In genomic region chr11:120568572-120569307, GRCh38 we compare ENCODE assay signal across 24 cellular contexts. TPM values are rescaled to one million over a fixed set of nuclear protein-coding genes. Genes with fewer than 3 reads are reported as not detected.
"Had no signal": no experiment of that assay in that cellular context is flagged by ENCODE, and none has a peak within 500 bp of the region (broad histone marks: within the 10 kb centered on the region; RNA-seq: fewer than 3 reads in every experiment).

No MANE protein-coding gene starts in this region.

- H3K4me3 Mint-ChIP-seq: activated CD4-positive, alpha-beta memory T cell treated with anti-CD3 and anti-CD28 coated beads for 36 hours; activated naive CD4-positive, alpha-beta T cell treated with anti-CD3 and anti-CD28 coated beads, Interleukin-2, amount 50 U/mL, for 24 hours; activated naive CD8-positive, alpha-beta T cell treated with anti-CD3 and anti-CD28 coated beads, Interleukin-2, amount 50 U/mL, for 24 hours; activated T-cell treated with anti-CD3 and anti-CD28 coated beads, Interleukin-2, amount 50 U/mL, for 24 hours; effector memory CD8-positive, alpha-beta T cell; nephron; T-helper 1 cell treated with Interleukin-12 subunit alpha and Interleukin-12 subunit beta and Interleukin-4 antibody, amounts not matched to agents 30 μg/mL and 1 μg/mL, for 36 hours had no signal

- H3K4me3 ChIP-seq: coronary artery, dorsolateral prefrontal cortex, gastroesophageal sphincter, hepatocyte, tibial nerve had no signal

- H3K27ac Mint-ChIP-seq: activated CD4-positive, alpha-beta memory T cell treated with anti-CD3 and anti-CD28 coated beads for 36 hours; activated naive CD4-positive, alpha-beta T cell treated with anti-CD3 and anti-CD28 coated beads, Interleukin-2, amount 50 U/mL, for 24 hours; activated naive CD8-positive, alpha-beta T cell treated with anti-CD3 and anti-CD28 coated beads, Interleukin-2, amount 50 U/mL, for 24 hours; effector memory CD8-positive, alpha-beta T cell; nephron; progenitor cell of endocrine pancreas; T-helper 1 cell treated with Interleukin-12 subunit alpha and Interleukin-12 subunit beta and Interleukin-4 antibody, amounts not matched to agents 30 μg/mL and 1 μg/mL, for 36 hours had no signal

- H3K36me3 ChIP-seq: gastroesophageal sphincter, tibial nerve, WERI-Rb-1 had no signal

- H2AFZ ChIP-seq: hepatocyte had no signal

- H3K79me2 ChIP-seq: hepatocyte had no signal

- H3K4me2 ChIP-seq: hepatocyte had no signal

- FAIRE-seq: bronchial epithelial cell, keratinocyte had no signal

- H3K36me3 Mint-ChIP-seq: activated CD4-positive, alpha-beta memory T cell treated with anti-CD3 and anti-CD28 coated beads for 36 hours; activated naive CD4-positive, alpha-beta T cell treated with anti-CD3 and anti-CD28 coated beads, Interleukin-2, amount 50 U/mL, for 24 hours had no signal

- H3K9me3 ChIP-seq: gastroesophageal sphincter had no signal

- DNase-seq: activated CD4-positive, alpha-beta memory T cell treated with anti-CD3 and anti-CD28 coated beads for 36 hours; activated CD4-positive, alpha-beta T cell treated with anti-CD3 and anti-CD28 coated beads for 48 hours; activated CD8-positive, alpha-beta memory T cell treated with anti-CD3 and anti-CD28 coated beads, Interleukin-2, amount 50 U/mL, for 48 hours; activated naive CD8-positive, alpha-beta T cell treated with anti-CD3 and anti-CD28 coated beads, Interleukin-2, amount 50 U/mL, for 24 hours; activated T-cell treated with anti-CD3 and anti-CD28 coated beads, Interleukin-2, amount 50 U/mL, for 24 hours; amygdala; cerebellar nuclear complex; effector memory CD8-positive, alpha-beta T cell; left colon; mammary epithelial cell; stimulated activated naive CD4-positive, alpha-beta T cell treated with Interleukin-2 at 50 U/mL for 16 hours; T1000; WERI-Rb-1 had no signal

- H3K27ac ChIP-seq: coronary artery, gastroesophageal sphincter, hepatocyte, tibial nerve, WERI-Rb-1 had no signal

- H3K9me3 Mint-ChIP-seq: activated CD4-positive, alpha-beta memory T cell treated with anti-CD3 and anti-CD28 coated beads for 36 hours; activated naive CD4-positive, alpha-beta T cell treated with anti-CD3 and anti-CD28 coated beads, Interleukin-2, amount 50 U/mL, for 24 hours; activated naive CD8-positive, alpha-beta T cell treated with anti-CD3 and anti-CD28 coated beads, Interleukin-2, amount 50 U/mL, for 24 hours; activated T-cell treated with anti-CD3 and anti-CD28 coated beads, Interleukin-2, amount 50 U/mL, for 24 hours; effector memory CD8-positive, alpha-beta T cell; T-helper 1 cell treated with Interleukin-12 subunit alpha and Interleukin-12 subunit beta and Interleukin-4 antibody, amounts not matched to agents 30 μg/mL and 1 μg/mL, for 36 hours had no signal

RNA-seq across cellular contexts. Expression of gene GRIK4, which starts 57.2 kb away (rescaled TPM):
- total RNA-seq: activated CD4-positive, alpha-beta memory T cell treated with anti-CD3 and anti-CD28 coated beads for 36 hours; bronchial epithelial cell; mammary epithelial cell; progenitor cell of endocrine pancreas had no signal
